Comparison of ENCODE assay signal across 22 cellular contexts in genomic region chrX:20789103-20789502, GRCh38.
"Had no signal": no experiment of that assay in that cellular context is flagged by ENCODE, and none has a peak within 500 bp of the region (broad histone marks: within the 10 kb centered on the region; RNA-seq: fewer than 3 reads in every experiment).

No MANE protein-coding gene starts in this region.

- H3K36me3 ChIP-seq: MG63, SJSA1 had no signal

- H3K9me3 ChIP-seq: MG63, SJSA1 had no signal

- H3K27me3 ChIP-seq: MG63, SJSA1 had no signal

- H3K4me1 ChIP-seq: SJSA1 had no signal

- DNase-seq: IMR-90, Karpas-422, KG1, MG63, NCI-H1092, NCI-H1105 treated with DMSO at 0.1 percent for 48 hours, NCI-H1417 treated with DMSO at 0.1 percent for 48 hours, NCI-H146, NCI-H1694 treated with DMSO at 0.1 percent for 48 hours, NCI-H1930, NCI-H2081, NCI-H2107, NCI-H2227 treated with DMSO at 0.1 percent for 48 hours, NCI-H510A, NCI-H524 treated with DMSO at 0.1 percent for 48 hours, NCI-H69, NCI-H774, Right ventricle myocardium superior, RPMI8226, SIG-M5 had no signal

- H3K27ac ChIP-seq: SJSA1, SK-N-MC had no signal

- H3K4me3 ChIP-seq: MG63, SJSA1, SK-N-MC had no signal
